1 cellular context compared by ENCODE assay signal in the genomic region with DNA sequence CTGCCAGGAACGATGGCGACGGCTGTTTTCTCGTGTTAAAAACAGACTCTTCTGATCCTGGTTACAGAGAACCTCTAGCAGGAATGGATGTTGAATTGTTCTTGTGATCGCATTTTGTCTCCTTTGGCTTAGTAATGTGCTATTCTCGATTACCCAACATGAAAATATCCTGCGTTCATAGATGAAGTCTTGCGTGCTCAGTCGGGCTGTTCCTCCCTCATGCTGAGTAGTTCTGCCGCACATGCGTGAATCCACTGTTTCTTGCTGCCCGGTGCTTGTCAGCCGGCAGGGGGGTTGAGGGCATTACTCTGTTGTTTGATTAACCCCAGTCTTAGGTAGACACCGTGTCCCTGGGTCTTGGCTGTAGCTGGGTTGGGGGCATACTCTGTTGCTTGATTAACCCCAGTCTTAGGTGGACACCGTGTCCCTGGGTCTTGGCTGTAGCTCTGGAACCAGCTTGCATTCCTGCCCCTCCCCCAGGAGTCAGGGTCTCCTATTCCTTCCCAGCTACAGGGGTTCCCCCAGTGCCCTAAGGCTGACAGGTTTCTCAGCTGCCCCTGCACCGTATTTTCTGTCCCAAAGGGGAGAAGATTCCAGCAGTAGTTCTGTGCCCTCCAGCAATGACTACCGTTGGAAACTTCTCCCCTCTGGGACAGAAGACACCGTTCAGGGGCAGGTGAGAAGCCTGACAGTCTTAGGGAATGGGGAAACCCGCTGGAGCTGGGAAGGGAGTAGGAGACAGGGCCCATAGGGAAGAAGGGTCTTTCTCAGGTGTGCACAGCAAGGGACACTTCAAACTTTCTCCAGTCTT.
TF ChIP-seq lines count a peak whose summit lies in the region.

No MANE protein-coding gene starts in this region.

TF ChIP-seq in GM23338, 12 proteins besides CTCF, POLR2A, EP300 and RAD21 (continued from another document):
- TF ChIP-seq, protein P1, sequence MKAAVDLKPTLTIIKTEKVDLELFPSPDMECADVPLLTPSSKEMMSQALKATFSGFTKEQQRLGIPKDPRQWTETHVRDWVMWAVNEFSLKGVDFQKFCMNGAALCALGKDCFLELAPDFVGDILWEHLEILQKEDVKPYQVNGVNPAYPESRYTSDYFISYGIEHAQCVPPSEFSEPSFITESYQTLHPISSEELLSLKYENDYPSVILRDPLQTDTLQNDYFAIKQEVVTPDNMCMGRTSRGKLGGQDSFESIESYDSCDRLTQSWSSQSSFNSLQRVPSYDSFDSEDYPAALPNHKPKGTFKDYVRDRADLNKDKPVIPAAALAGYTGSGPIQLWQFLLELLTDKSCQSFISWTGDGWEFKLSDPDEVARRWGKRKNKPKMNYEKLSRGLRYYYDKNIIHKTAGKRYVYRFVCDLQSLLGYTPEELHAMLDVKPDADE (IDR thresholded peaks at IDR 0.05): no peak
- TF ChIP-seq, protein P2, sequence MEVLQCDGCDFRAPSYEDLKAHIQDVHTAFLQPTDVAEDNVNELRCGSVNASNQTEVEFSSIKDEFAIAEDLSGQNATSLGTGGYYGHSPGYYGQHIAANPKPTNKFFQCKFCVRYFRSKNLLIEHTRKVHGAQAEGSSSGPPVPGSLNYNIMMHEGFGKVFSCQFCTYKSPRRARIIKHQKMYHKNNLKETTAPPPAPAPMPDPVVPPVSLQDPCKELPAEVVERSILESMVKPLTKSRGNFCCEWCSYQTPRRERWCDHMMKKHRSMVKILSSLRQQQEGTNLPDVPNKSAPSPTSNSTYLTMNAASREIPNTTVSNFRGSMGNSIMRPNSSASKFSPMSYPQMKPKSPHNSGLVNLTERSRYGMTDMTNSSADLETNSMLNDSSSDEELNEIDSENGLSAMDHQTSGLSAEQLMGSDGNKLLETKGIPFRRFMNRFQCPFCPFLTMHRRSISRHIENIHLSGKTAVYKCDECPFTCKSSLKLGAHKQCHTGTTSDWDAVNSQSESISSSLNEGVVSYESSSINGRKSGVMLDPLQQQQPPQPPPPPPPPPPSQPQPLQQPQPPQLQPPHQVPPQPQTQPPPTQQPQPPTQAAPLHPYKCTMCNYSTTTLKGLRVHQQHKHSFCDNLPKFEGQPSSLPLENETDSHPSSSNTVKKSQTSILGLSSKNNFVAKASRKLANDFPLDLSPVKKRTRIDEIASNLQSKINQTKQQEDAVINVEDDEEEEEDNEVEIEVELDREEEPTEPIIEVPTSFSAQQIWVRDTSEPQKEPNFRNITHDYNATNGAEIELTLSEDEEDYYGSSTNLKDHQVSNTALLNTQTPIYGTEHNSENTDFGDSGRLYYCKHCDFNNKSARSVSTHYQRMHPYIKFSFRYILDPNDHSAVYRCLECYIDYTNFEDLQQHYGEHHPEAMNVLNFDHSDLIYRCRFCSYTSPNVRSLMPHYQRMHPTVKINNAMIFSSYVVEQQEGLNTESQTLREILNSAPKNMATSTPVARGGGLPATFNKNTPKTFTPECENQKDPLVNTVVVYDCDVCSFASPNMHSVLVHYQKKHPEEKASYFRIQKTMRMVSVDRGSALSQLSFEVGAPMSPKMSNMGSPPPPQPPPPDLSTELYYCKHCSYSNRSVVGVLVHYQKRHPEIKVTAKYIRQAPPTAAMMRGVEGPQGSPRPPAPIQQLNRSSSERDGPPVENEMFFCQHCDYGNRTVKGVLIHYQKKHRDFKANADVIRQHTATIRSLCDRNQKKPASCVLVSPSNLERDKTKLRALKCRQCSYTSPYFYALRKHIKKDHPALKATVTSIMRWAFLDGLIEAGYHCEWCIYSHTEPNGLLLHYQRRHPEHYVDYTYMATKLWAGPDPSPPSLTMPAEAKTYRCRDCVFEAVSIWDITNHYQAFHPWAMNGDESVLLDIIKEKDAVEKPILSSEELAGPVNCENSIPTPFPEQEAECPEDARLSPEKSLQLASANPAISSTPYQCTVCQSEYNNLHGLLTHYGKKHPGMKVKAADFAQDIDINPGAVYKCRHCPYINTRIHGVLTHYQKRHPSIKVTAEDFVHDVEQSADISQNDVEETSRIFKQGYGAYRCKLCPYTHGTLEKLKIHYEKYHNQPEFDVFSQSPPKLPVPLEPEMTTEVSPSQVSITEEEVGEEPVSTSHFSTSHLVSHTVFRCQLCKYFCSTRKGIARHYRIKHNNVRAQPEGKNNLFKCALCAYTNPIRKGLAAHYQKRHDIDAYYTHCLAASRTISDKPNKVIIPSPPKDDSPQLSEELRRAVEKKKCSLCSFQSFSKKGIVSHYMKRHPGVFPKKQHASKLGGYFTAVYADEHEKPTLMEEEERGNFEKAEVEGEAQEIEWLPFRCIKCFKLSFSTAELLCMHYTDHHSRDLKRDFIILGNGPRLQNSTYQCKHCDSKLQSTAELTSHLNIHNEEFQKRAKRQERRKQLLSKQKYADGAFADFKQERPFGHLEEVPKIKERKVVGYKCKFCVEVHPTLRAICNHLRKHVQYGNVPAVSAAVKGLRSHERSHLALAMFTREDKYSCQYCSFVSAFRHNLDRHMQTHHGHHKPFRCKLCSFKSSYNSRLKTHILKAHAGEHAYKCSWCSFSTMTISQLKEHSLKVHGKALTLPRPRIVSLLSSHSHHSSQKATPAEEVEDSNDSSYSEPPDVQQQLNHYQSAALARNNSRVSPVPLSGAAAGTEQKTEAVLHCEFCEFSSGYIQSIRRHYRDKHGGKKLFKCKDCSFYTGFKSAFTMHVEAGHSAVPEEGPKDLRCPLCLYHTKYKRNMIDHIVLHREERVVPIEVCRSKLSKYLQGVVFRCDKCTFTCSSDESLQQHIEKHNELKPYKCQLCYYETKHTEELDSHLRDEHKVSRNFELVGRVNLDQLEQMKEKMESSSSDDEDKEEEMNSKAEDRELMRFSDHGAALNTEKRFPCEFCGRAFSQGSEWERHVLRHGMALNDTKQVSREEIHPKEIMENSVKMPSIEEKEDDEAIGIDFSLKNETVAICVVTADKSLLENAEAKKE (CRISPR knock-in tag; IDR thresholded peaks at IDR 0.05): no peak
- no peak for TF ChIP-seq ZNF331 (CRISPR knock-in tag; IDR thresholded peaks at IDR 0.05; ENCODE audit: low read depth)
TF ChIP-seq in GM23338: peak in this region for 0.
